In genomic region chr12:80332827-80333226, GRCh38 we compare ENCODE assay signal across 3 cellular contexts.
"Had no signal": no experiment of that assay in that cellular context is flagged by ENCODE, and none has a peak within 500 bp of the region (broad histone marks: within the 10 kb centered on the region; RNA-seq: fewer than 3 reads in every experiment).

No MANE protein-coding gene starts in this region.

- DNase-seq: IMR-90 had no signal

- H3K4me3 ChIP-seq: K562 had no signal

- H3K27ac ChIP-seq: HL-60 had no signal
